1 cellular context compared by ENCODE assay signal in genomic region chrX:4547218-4547836, GRCh38.
TF ChIP-seq lines count a peak whose summit lies in the region.

No MANE protein-coding gene starts in this region.

TF ChIP-seq in SK-N-SH treated with all-trans-retinoic acid at 6 μM for 48 hours, 23 proteins besides CTCF, POLR2A, EP300 and RAD21 (continued from another document):
- TF ChIP-seq PATZ1 (CRISPR knock-in tag; IDR thresholded peaks at IDR 0.05; ENCODE audit: borderline replicate concordance) (no peak), BACH2 (CRISPR knock-in tag; IDR thresholded peaks at IDR 0.05; ENCODE audit: borderline replicate concordance) (no peak), CSDC2 (CRISPR knock-in tag; IDR thresholded peaks at IDR 0.05) (no peak), ZC3H10 (CRISPR knock-in tag; IDR thresholded peaks at IDR 0.05) (no peak)
- TF ChIP-seq, protein P1, sequence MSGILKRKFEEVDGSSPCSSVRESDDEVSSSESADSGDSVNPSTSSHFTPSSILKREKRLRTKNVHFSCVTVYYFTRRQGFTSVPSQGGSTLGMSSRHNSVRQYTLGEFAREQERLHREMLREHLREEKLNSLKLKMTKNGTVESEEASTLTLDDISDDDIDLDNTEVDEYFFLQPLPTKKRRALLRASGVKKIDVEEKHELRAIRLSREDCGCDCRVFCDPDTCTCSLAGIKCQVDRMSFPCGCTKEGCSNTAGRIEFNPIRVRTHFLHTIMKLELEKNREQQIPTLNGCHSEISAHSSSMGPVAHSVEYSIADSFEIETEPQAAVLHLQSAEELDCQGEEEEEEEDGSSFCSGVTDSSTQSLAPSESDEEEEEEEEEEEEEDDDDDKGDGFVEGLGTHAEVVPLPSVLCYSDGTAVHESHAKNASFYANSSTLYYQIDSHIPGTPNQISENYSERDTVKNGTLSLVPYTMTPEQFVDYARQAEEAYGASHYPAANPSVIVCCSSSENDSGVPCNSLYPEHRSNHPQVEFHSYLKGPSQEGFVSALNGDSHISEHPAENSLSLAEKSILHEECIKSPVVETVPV (CRISPR knock-in tag; IDR thresholded peaks at IDR 0.05) = no peak
